ENCODE assay signal across 8 cellular contexts in the genomic region with DNA sequence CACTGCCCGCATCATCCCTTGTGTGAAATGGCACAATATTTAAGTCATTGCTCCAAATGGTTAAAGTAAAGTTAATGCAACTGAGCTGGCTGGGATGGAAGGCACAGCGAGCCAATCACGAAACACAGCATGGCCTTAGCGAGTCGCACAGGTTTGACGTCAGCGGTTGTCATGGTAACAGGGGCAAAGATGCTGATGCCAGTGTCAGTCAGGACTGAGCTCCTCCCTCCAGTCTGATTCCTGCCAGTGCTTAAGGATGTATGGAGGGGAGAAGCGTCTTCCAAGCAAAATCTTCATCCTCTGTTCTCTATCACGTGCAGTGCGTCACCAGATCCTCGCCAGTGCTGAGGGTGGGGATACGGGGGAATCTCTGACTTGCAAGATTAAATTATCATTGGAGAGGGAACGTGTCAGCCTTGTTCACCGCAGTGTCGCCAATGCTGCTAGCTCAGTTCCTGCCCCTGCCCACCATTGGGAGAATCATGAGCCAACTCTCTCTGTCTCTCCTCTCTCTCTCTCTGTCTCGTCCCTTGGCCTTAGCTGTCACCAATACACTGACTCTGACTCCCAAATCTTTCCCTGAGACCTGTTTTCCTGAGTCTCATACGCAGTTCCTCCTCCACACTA. TPM values are rescaled to one million over a fixed set of nuclear protein-coding genes. Genes with fewer than 3 reads are reported as not detected.
DNase-seq lines count a peak whose midpoint lies in the region; ATAC-seq and TF ChIP-seq lines count a peak whose summit lies in the region.

No MANE protein-coding gene starts in this region.

- H3K4me3 ChIP-seq in AG04449 (ENCODE audit: low read depth, low read length): peak overlapping the region; percentile 52
- peak overlapping the region; percentile 23; the same call in 1 of the 2 replicates for H3K4me3 ChIP-seq in HUES48 (ENCODE audit: low read depth, low read length)
- H3K4me3 ChIP-seq in kidney epithelial cell (ENCODE audit: low read depth, low read length): peak overlapping the region; percentile 16
- peak overlapping the region; percentile 5 to 40 (median 9) for H3K4me3 ChIP-seq in tibial nerve

- TF ChIP-seq CTCF in AG04449 (IDR thresholded peaks at IDR 0.05; ENCODE audit: insufficient read depth, low read length, missing control alignments): no peak
- no peak for TF ChIP-seq CTCF in kidney epithelial cell (IDR thresholded peaks at IDR 0.05; ENCODE audit: insufficient read depth, low read length, poor library complexity, severe bottlenecking)
- TF ChIP-seq CTCF in tibial nerve (IDR thresholded peaks at IDR 0.05): no peak

- H3K36me3 ChIP-seq in HUES48 (ENCODE audit: control insufficient read depth, insufficient read depth, low read length) (0 out of 2 replicates have a peak, but pooled peaks cover 1% of the 10 kb centered on the region), kidney epithelial cell (ENCODE audit: control insufficient read depth, insufficient read depth, low read length) (no peaks in the 10 kb centered on the region), tibial nerve (peaks cover 0 to 3% (median 0%) of the 10 kb centered on the region in 3 donors)

- POLR2A ChIA-PET in AG04449 (lab: Yijun Ruan, JAX): interaction anchor here (0.7 to 1.3 kb wide), 4 partner anchors 22 to 344 kb away, joined by 3 to 7 read pairs (median 5); a partner anchor contains a TSS

- H3K4me1 ChIP-seq in HUES48 (ENCODE audit: control insufficient read depth, insufficient read depth, low read length) (no peaks in the 10 kb centered on the region), tibial nerve (peaks cover 0 to 5% (median 0%) of the 10 kb centered on the region in 4 donors)

- CTCF ChIA-PET in AG04449 (lab: Yijun Ruan, JAX): interaction anchor here (0.8 to 3.4 kb wide), 9 partner anchors 9 to 416 kb away, joined by 3 to 46 read pairs (median 4); no protein-coding TSS in a partner anchor

- H3K9ac ChIP-seq in HUES48 (ENCODE audit: low read depth, low read length): no peak overlapping the region

- H3K27me3 ChIP-seq in HUES48 (ENCODE audit: control insufficient read depth, insufficient read depth, low read length) (no peaks in the 10 kb centered on the region), kidney epithelial cell (ENCODE audit: control insufficient read depth, insufficient read depth, low read length) (no peaks in the 10 kb centered on the region), tibial nerve (no peaks in the 10 kb centered on the region)

- ATAC-seq in GM21360 (IDR thresholded peaks at IDR 0.05; ENCODE audit: unreplicated experiment) (no peak), GM19467 (IDR thresholded peaks at IDR 0.05; ENCODE audit: unreplicated experiment) (no peak)

- TF ChIP-seq POLR2A in tibial nerve (IDR thresholded peaks at IDR 0.05): no peak

- H3K9me3 ChIP-seq in HUES48 (ENCODE audit: control insufficient read depth, insufficient read depth, low read length) (no peaks in the 10 kb centered on the region), tibial nerve (no peaks in the 10 kb centered on the region)

- WGBS in tibial nerve, 2 donors: 50 to 57% methylated on average over 17 of the region's 17 CpGs

- H3K27ac ChIP-seq in HUES48 (ENCODE audit: low read depth, low read length) (no peak overlapping the region), tibial nerve (peak overlapping the region in 2 of 4 donors; percentile 25 to 28)

- DNase-seq in AG04449 (ENCODE audit: low read depth, low spot score) (peak; percentile 74), cerebellar nuclear complex (lab: John Stamatoyannopoulos, UW) (peak; percentile 93 to 98), kidney epithelial cell (ENCODE audit: low read depth) (peak; percentile 77), tibial nerve (ENCODE audit: low spot score in 2 of 2) (peak; percentile 77 to 86), NCI-H187 treated with DMSO at 0.1 percent for 48 hours (lab: John Stamatoyannopoulos, UW) (no peak)

- peak in 1 of 2 donors; percentile 16 for TF ChIP-seq EP300 in tibial nerve (IDR thresholded peaks at IDR 0.05)

RNA-seq across cellular contexts. Expression of a gene that starts 24.5 kb away (rescaled TPM):
- total RNA-seq in kidney epithelial cell (13.5 and 14.3 TPM in 2 replicates), tibial nerve (10 to 100 TPM; 14.4 to 26.7 (median 20.9) TPM)

RNA-seq across cellular contexts. Expression of a gene that starts 50.3 kb away (rescaled TPM):
- total RNA-seq in kidney epithelial cell: 68.3 and 73.5 TPM in 2 replicates
- total RNA-seq in tibial nerve: 10 to 100 TPM; 39.8 to 53.6 (median 43.3) TPM
